ENCODE assay signal across 17 cellular contexts in the genomic region with DNA sequence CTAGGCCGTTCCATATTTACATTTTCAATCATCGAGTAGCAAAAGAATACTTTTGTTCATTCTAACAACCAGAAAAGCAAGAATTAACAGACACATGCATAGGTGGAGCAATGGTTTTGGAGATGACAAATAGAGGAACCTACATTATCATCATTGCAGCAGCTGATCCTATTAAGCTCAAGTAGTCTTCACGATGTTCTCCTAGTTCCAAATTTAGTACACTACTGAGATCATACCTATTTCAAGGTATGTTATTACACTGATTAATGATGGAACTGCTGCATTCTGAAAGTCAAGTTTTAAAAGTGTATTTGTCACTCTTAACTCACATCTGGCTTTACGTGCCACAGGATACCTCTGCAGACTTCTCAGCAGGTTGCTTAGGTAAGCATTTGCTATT.
"Had no signal": no experiment of that assay in that cellular context is flagged by ENCODE, and none has a peak within 500 bp of the region (broad histone marks: within the 10 kb centered on the region; RNA-seq: fewer than 3 reads in every experiment).

No MANE protein-coding gene starts in this region.

- H3K27ac ChIP-seq: SJSA1, SK-N-MC had no signal

- DNase-seq: KBM-7, NCI-H1417 treated with DMSO at 0.1 percent for 48 hours, NCI-H146, NCI-H1694 treated with DMSO at 0.1 percent for 48 hours, NCI-H1930, NCI-H2081, NCI-H2107, NCI-H345, NCI-H446 treated with DMSO at 0.1 percent for 48 hours, NCI-H510A treated with DMSO at 0.1 percent for 48 hours, NCI-H526, NCI-H82, Right ventricle myocardium superior, RPMI8226, SIG-M5 had no signal

- H3K36me3 ChIP-seq: SJSA1 had no signal

- H3K4me3 ChIP-seq: SJSA1, SK-N-MC had no signal

- H3K4me1 ChIP-seq: SJSA1 had no signal

- H3K9me3 ChIP-seq: SJSA1 had no signal

- H3K27me3 ChIP-seq: SJSA1 had no signal
